ENCODE assay signal across 16 cellular contexts in the genomic region with DNA sequence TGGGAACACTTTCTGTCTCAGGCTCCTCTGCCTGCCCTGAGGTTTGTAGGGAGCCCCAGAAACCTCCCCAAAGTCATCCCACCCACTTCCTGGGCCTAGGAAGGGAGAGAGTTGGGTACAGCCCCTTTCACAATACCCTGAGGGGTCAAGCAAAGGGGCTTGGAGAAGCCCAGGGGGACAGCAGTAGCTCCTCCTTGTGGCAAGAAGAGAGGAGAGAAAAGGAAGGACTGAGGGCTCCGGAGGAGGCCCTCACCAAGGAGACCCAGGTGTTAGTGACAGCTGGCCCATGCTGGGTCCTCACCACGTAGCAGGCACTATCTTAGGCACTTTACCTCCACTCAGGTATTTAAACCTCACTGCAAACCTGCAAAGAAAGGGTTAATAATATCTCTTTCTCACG.
"Had no signal": no experiment of that assay in that cellular context is flagged by ENCODE, and none has a peak within 500 bp of the region (broad histone marks: within the 10 kb centered on the region; RNA-seq: fewer than 3 reads in every experiment).

No MANE protein-coding gene starts in this region.

- H3K27me3 ChIP-seq: gastrocnemius medialis, pancreas, upper lobe of left lung had no signal

- H3K9me3 ChIP-seq: gastrocnemius medialis, left lung, pancreas, spleen, thoracic aorta, upper lobe of left lung had no signal

- ATAC-seq: activated CD8-positive, alpha-beta T cell treated with anti-CD3 and anti-CD28 coated beads for 36 hours; activated T-helper 17 cell treated with anti-CD3 and anti-CD28 coated beads, Interleukin-2, amount 50 U/mL, for 72 hours; gastrocnemius medialis; left lung; naive thymus-derived CD8-positive, alpha-beta T cell; pancreas; stimulated activated naive B cell treated with anti-CD40 and anti-IgM and Interleukin-4, amounts not matched to agents 10 μg/mL and 1 μg/mL and 100 μg/mL, for 72 hours had no signal

- H3K4me3 ChIP-seq: gastrocnemius medialis, left lung, pancreas, spleen, thoracic aorta, upper lobe of left lung had no signal

- DNase-seq: activated B cell treated with CpG ODN at 0.5 μM for 24 hours; activated CD4-positive, alpha-beta T cell treated with anti-CD3 and anti-CD28 coated beads for 4 hours; activated CD8-positive, alpha-beta T cell treated with anti-CD3 and anti-CD28 coated beads for 36 hours; activated naive CD4-positive, alpha-beta T cell; activated naive CD8-positive, alpha-beta T cell treated with anti-CD3 and anti-CD28 coated beads for 36 hours; activated T-cell treated with anti-CD3 and anti-CD28 coated beads, Interleukin-2, amount 50 U/mL, for 1 hour; amniotic stem cell; gastrocnemius medialis; left lung; pancreas; spleen; stimulated activated naive B cell treated with anti-CD40 and anti-IgM and Interleukin-4, amounts not matched to agents 10 μg/mL and 1 μg/mL and 100 μg/mL, for 72 hours had no signal

- H3K27ac ChIP-seq: gastrocnemius medialis, left lung, pancreas, spleen, thoracic aorta, upper lobe of left lung had no signal

- H3K4me1 ChIP-seq: gastrocnemius medialis, left lung, pancreas, spleen, upper lobe of left lung had no signal

- H3K36me3 ChIP-seq: gastrocnemius medialis, left lung, pancreas, spleen, thoracic aorta, upper lobe of left lung had no signal
